In the genomic region with DNA sequence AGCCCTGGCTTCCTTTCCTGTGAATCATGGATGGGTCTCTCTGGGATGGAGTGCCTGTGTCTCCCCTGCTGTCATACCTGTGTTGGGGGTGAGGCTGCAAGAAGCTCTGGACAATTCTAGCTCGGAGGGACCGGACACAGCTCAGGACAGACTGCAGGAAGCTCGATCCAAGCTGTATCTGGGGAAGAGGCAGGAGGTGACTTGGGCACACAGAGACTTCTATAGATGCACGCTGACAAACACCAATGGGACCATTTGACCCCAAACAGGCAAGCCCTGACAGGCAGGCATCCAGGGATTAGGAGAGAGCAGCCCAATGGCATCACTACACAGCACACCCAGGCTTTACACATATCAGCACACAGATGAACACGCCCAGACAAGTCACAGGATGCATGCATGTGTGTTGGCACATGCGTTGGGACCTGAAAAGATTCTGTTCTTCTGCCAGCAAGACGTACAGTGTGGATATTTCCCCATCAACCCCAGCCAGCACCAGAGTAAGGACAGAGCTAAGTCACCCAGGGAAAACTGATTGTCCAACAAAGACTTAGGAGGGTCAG, we compare ENCODE assay signal across 30 cellular contexts. TPM values are rescaled to one million over a fixed set of nuclear protein-coding genes. Genes with fewer than 3 reads are reported as not detected.
"Had no signal": no experiment of that assay in that cellular context is flagged by ENCODE, and none has a peak within 500 bp of the region (broad histone marks: within the 10 kb centered on the region; RNA-seq: fewer than 3 reads in every experiment).

No MANE protein-coding gene starts in this region.

- FAIRE-seq: endothelial cell of umbilical vein, urothelium cell line had no signal

- H3K4me1 ChIP-seq: gastrocnemius medialis, tibial nerve had no signal

- H3K27me3 ChIP-seq: body of pancreas, gastrocnemius medialis, ovary, suprapubic skin, tibial nerve had no signal

- DNase-seq: activated B cell treated with CpG ODN at 0.5 μM for 24 hours; activated CD4-positive, alpha-beta T cell treated with anti-CD3 and anti-CD28 coated beads for 36 hours; activated CD4-positive, alpha-beta T cell treated with anti-CD3 and anti-CD28 coated beads, Interleukin-2, amount 50 U/mL, for 4 hours; activated effector memory CD4-positive, alpha-beta T cell treated with Interleukin-2 at 50 U/mL for 16 hours; activated naive CD4-positive, alpha-beta T cell treated with anti-CD3 and anti-CD28 coated beads for 36 hours; activated naive CD8-positive, alpha-beta T cell treated with anti-CD3 and anti-CD28 coated beads, Interleukin-2, amount 50 U/mL, for 24 hours; activated T-cell treated with anti-CD3 and anti-CD28 coated beads, Interleukin-2, amount 50 U/mL, for 48 hours; body of pancreas; caudate nucleus; effector memory CD8-positive, alpha-beta T cell; gastrocnemius medialis; hippocampal formation; left ventricle myocardium inferior; midbrain; natural killer cell; ovary; right cardiac atrium; stimulated activated CD4-positive, alpha-beta T cell treated with anti-CD3 and anti-CD28 coated beads, Interleukin-12 subunit alpha, Interleukin-12 subunit beta, amount 100 ng/mL, for 4 hours; stimulated activated CD4-positive, alpha-beta T cell treated with anti-CD3 and anti-CD28 coated beads, Interleukin-4, amount 100 ng/mL, for 4 hours; stimulated activated naive CD8-positive, alpha-beta T cell treated with anti-CD3 and anti-CD28 coated beads, Interleukin-15, amount 100 ng/mL, for 72 hours; T1000 had no signal

- H3K36me3 ChIP-seq: gastrocnemius medialis, left ventricle myocardium inferior, neutrophil, ovary, suprapubic skin, tibial nerve had no signal

- H3K4me3 ChIP-seq: body of pancreas, gastrocnemius medialis, left ventricle myocardium inferior, ovary, suprapubic skin, tibial nerve had no signal

- H3K9me3 ChIP-seq: body of pancreas, gastrocnemius medialis, left ventricle myocardium inferior, neutrophil, ovary, suprapubic skin, tibial nerve had no signal

- H3K27ac ChIP-seq: body of pancreas, gastrocnemius medialis, left ventricle myocardium inferior, neutrophil, ovary, suprapubic skin, tibial nerve had no signal

- ATAC-seq: activated CD4-positive, alpha-beta T cell treated with anti-CD3 and anti-CD28 coated beads for 36 hours; activated naive CD8-positive, alpha-beta T cell treated with anti-CD3 and anti-CD28 coated beads, Interleukin-2, amount 50 U/mL, for 24 hours; body of pancreas; effector memory CD8-positive, alpha-beta T cell; gastrocnemius medialis; natural killer cell; right cardiac atrium; stimulated activated naive CD8-positive, alpha-beta T cell treated with anti-CD3 and anti-CD28 coated beads, Interleukin-15, amount 100 ng/mL, for 72 hours had no signal

RNA-seq across cellular contexts. Expression of a gene that starts 4.5 kb away (rescaled TPM):
- total RNA-seq: activated B cell treated with CpG ODN at 0.5 μM for 24 hours; activated CD4-positive, alpha-beta T cell treated with anti-CD3 and anti-CD28 coated beads for 36 hours; activated CD8-positive, alpha-beta memory T cell treated with anti-CD3 and anti-CD28 coated beads for 36 hours; activated naive CD4-positive, alpha-beta T cell treated with anti-CD3 and anti-CD28 coated beads for 36 hours; body of pancreas; dermis microvascular lymphatic vessel endothelial cell; endothelial cell of umbilical vein; gastrocnemius medialis; left ventricle myocardium inferior; natural killer cell; ovary; pulmonary artery endothelial cell; right cardiac atrium; skeletal muscle tissue; suprapubic skin; tibial nerve had no signal
- polyA plus RNA-seq: endothelial cell of umbilical vein, ovary, right cardiac atrium had no signal

RNA-seq across cellular contexts. Expression of a gene that starts 10.2 kb away (rescaled TPM):
- total RNA-seq: activated CD4-positive, alpha-beta T cell treated with anti-CD3 and anti-CD28 coated beads for 36 hours; activated CD8-positive, alpha-beta memory T cell treated with anti-CD3 and anti-CD28 coated beads for 36 hours; activated naive CD4-positive, alpha-beta T cell treated with anti-CD3 and anti-CD28 coated beads for 36 hours; body of pancreas; dermis microvascular lymphatic vessel endothelial cell; endothelial cell of umbilical vein; gastrocnemius medialis; left ventricle myocardium inferior; natural killer cell; ovary; pulmonary artery endothelial cell; right cardiac atrium; skeletal muscle tissue; suprapubic skin had no signal
- polyA plus RNA-seq: endothelial cell of umbilical vein, ovary, right cardiac atrium had no signal

RNA-seq across cellular contexts. Expression of a gene that starts 18.4 kb away (rescaled TPM):
- total RNA-seq: gastrocnemius medialis, pulmonary artery endothelial cell had no signal

RNA-seq across cellular contexts. Expression of a gene that starts 58.2 kb away (rescaled TPM):
- total RNA-seq: activated B cell treated with CpG ODN at 0.5 μM for 24 hours; activated CD4-positive, alpha-beta T cell treated with anti-CD3 and anti-CD28 coated beads for 36 hours; activated CD8-positive, alpha-beta memory T cell treated with anti-CD3 and anti-CD28 coated beads for 36 hours; activated naive CD4-positive, alpha-beta T cell treated with anti-CD3 and anti-CD28 coated beads for 36 hours; dermis microvascular lymphatic vessel endothelial cell; endothelial cell of umbilical vein; gastrocnemius medialis; left ventricle myocardium inferior; natural killer cell; pulmonary artery endothelial cell; right cardiac atrium; skeletal muscle tissue had no signal
- polyA plus RNA-seq: endothelial cell of umbilical vein, right cardiac atrium had no signal
